Comparison of ENCODE assay signal across 8 cellular contexts in genomic region chr14:74860899-74861733, GRCh38. TPM values are rescaled to one million over a fixed set of nuclear protein-coding genes. Genes with fewer than 3 reads are reported as not detected.
DNase-seq lines count a peak whose midpoint lies in the region; ATAC-seq and TF ChIP-seq lines count a peak whose summit lies in the region.

No MANE protein-coding gene starts in this region.

- 0 out of 2 replicates have a peak, but pooled peaks cover 4% of the 10 kb centered on the region for H4K20me1 ChIP-seq in DOHH2 (ENCODE audit: control insufficient read depth, insufficient read depth, low read depth, low read length)

- ATAC-seq in naive thymus-derived CD8-positive, alpha-beta T cell = peak; percentile 87 to 94
- ATAC-seq in stimulated activated memory B cell treated with anti-CD40 and anti-IgM and Interleukin-4, amounts not matched to agents 10 μg/mL and 1 μg/mL and 100 μg/mL, for 72 hours = peak; percentile 65
- ATAC-seq in GM18873 (IDR thresholded peaks at IDR 0.05; ENCODE audit: low FRiP score, unreplicated experiment) = no peak

- no peak overlapping the region for H3K4me2 ChIP-seq in DOHH2 (ENCODE audit: low read length)

- TF ChIP-seq CTCF in DOHH2 (IDR thresholded peaks at IDR 0.05; ENCODE audit: low read depth, low read length, poor library complexity, severe bottlenecking) = peak; percentile 92
- TF ChIP-seq CTCF in esophagus squamous epithelium (IDR thresholded peaks at IDR 0.05) = peak; percentile 81 to 88 (median 86)

- H3K4me1 ChIP-seq in DOHH2 (ENCODE audit: control insufficient read depth, low read length) = no peaks in the 10 kb centered on the region
- peaks cover 0 to 9% (median 0%) of the 10 kb centered on the region in 3 donors for H3K4me1 ChIP-seq in esophagus squamous epithelium

- DNase-seq in LHCN-M2 (ENCODE audit: low read depth) = peak; percentile 77
- peak; percentile 86 for DNase-seq in OCI-M1 (lab: John Stamatoyannopoulos, UW)
- DNase-seq in activated T-cell treated with anti-CD3 and anti-CD28 coated beads for 4 hours = peak; percentile 93
- DNase-seq in esophagus squamous epithelium (lab: John Stamatoyannopoulos, UW) = peak; percentile 32
- DNase-seq in naive thymus-derived CD8-positive, alpha-beta T cell = peak; percentile 76 to 95 (median 88)

- H3K27ac ChIP-seq in DOHH2 (ENCODE audit: low read depth, low read length) (no peak overlapping the region), esophagus squamous epithelium (no peak overlapping the region)

- H3K4me3 ChIP-seq in DOHH2 (ENCODE audit: low read length) (no peak overlapping the region), esophagus squamous epithelium (no peak overlapping the region)

- intact Hi-C loops in esophagus squamous epithelium (cut with DNase I) = no loop called here

- POLR2A ChIA-PET in naive thymus-derived CD8-positive, alpha-beta T cell (lab: Charles Lee) = interaction anchor here (0.6 to 6.1 kb wide), 12 partner anchors 15 to 143 kb away, joined by 3 to 59 read pairs (median 4); partner anchors contain the start of genes DLST, PROX2 and YLPM1

- H3K9me3 ChIP-seq in DOHH2 (ENCODE audit: control insufficient read depth, insufficient read depth, low read length) (no peaks in the 10 kb centered on the region), esophagus squamous epithelium (no peaks in the 10 kb centered on the region)

- TF ChIP-seq POLR2A in esophagus squamous epithelium (IDR thresholded peaks at IDR 0.05) = no peak

- no peaks in the 10 kb centered on the region for H3K9me2 ChIP-seq in DOHH2 (replicated peaks; ENCODE audit: control insufficient read depth, low read length)

- no peaks in the 10 kb centered on the region for H3K36me3 ChIP-seq in DOHH2 (ENCODE audit: control insufficient read depth, low read length)
- no peaks in the 10 kb centered on the region for H3K36me3 ChIP-seq in esophagus squamous epithelium

- H3K79me2 ChIP-seq in DOHH2 (ENCODE audit: control insufficient read depth, low read length) = no peaks in the 10 kb centered on the region

- peak overlapping the region in 2 of 10 donors; percentile 19 to 40 for H3K27ac Mint-ChIP-seq in naive thymus-derived CD8-positive, alpha-beta T cell
- no peak overlapping the region for H3K27ac Mint-ChIP-seq in stimulated activated memory B cell treated with anti-CD40 and anti-IgM and Interleukin-4, amounts not matched to agents 10 μg/mL and 1 μg/mL and 100 μg/mL, for 72 hours

- no peak overlapping the region for H3K4me3 Mint-ChIP-seq in naive thymus-derived CD8-positive, alpha-beta T cell
- no peak overlapping the region for H3K4me3 Mint-ChIP-seq in stimulated activated memory B cell treated with anti-CD40 and anti-IgM and Interleukin-4, amounts not matched to agents 10 μg/mL and 1 μg/mL and 100 μg/mL, for 72 hours

- peaks cover 1% of the 10 kb centered on the region; the same call in 1 of the 2 replicates for H3K27me3 ChIP-seq in DOHH2 (ENCODE audit: control insufficient read depth, low read length)
- no peaks in the 10 kb centered on the region for H3K27me3 ChIP-seq in esophagus squamous epithelium

- peaks cover 3 to 18% (median 12%) of the 10 kb centered on the region in 4 donors for H3K4me1 Mint-ChIP-seq in naive thymus-derived CD8-positive, alpha-beta T cell
- peaks cover 9% of the 10 kb centered on the region for H3K4me1 Mint-ChIP-seq in stimulated activated memory B cell treated with anti-CD40 and anti-IgM and Interleukin-4, amounts not matched to agents 10 μg/mL and 1 μg/mL and 100 μg/mL, for 72 hours

- no peaks in the 10 kb centered on the region for H3K27me3 Mint-ChIP-seq in naive thymus-derived CD8-positive, alpha-beta T cell
- no peaks in the 10 kb centered on the region for H3K27me3 Mint-ChIP-seq in stimulated activated memory B cell treated with anti-CD40 and anti-IgM and Interleukin-4, amounts not matched to agents 10 μg/mL and 1 μg/mL and 100 μg/mL, for 72 hours

- no peaks in the 10 kb centered on the region for H3K9me3 Mint-ChIP-seq in naive thymus-derived CD8-positive, alpha-beta T cell
- H3K9me3 Mint-ChIP-seq in stimulated activated memory B cell treated with anti-CD40 and anti-IgM and Interleukin-4, amounts not matched to agents 10 μg/mL and 1 μg/mL and 100 μg/mL, for 72 hours = no peaks in the 10 kb centered on the region

- H3K36me3 Mint-ChIP-seq in naive thymus-derived CD8-positive, alpha-beta T cell = peaks cover 0 to 3% (median 0%) of the 10 kb centered on the region in 3 donors
- H3K36me3 Mint-ChIP-seq in stimulated activated memory B cell treated with anti-CD40 and anti-IgM and Interleukin-4, amounts not matched to agents 10 μg/mL and 1 μg/mL and 100 μg/mL, for 72 hours = no peaks in the 10 kb centered on the region

- WGBS in esophagus squamous epithelium, 2 donors = 26 to 29% methylated on average over 6 of the region's 7 CpGs

- H3F3A ChIP-seq in DOHH2 (ENCODE audit: control insufficient read depth, insufficient read depth) = no peaks in the 10 kb centered on the region

RNA-seq across cellular contexts. Expression of gene PROX2, which starts 14.8 kb away (rescaled TPM):
- not detected in 2 replicates for total RNA-seq in LHCN-M2 (2014; rRNA removed)
- 0.02 TPM for polyA plus RNA-seq in LHCN-M2 (2012)
- total RNA-seq in esophagus squamous epithelium = not detected
- total RNA-seq in naive thymus-derived CD8-positive, alpha-beta T cell = under 1 TPM; 0.52 to 0.75 TPM
- polyA plus RNA-seq in naive thymus-derived CD8-positive, alpha-beta T cell = under 1 TPM; 0.12 to 0.50 (median 0.22) TPM

RNA-seq across cellular contexts. Expression of gene DLST, which starts 20.6 kb away (rescaled TPM):
- 66.7 and 71.6 TPM in 2 replicates for total RNA-seq in LHCN-M2 (2014; rRNA removed)
- 70.9 TPM for polyA plus RNA-seq in LHCN-M2 (2012)
- 10 to 100 TPM; 54.9 to 87.0 (median 69.0) TPM for total RNA-seq in esophagus squamous epithelium
- 100 to 1,000 TPM; 118 to 120 TPM for total RNA-seq in naive thymus-derived CD8-positive, alpha-beta T cell
- polyA plus RNA-seq in naive thymus-derived CD8-positive, alpha-beta T cell = 1 to 10 TPM; 8.8 to 9.3 (median 8.9) TPM

Comparison
In these comparisons a context has a peak if more than half of its experiments do, and no peak if none do; other contexts are left out.
1. DNase-seq: peak in every context shown above with its lines; median percentile 93 in activated T-cell treated with anti-CD3 and anti-CD28 coated beads for 4 hours; 88 in naive thymus-derived CD8-positive, alpha-beta T cell; 86 in OCI-M1; 77 in LHCN-M2; 32 in esophagus squamous epithelium.